Comparison of ENCODE assay signal across 19 cellular contexts in the genomic region with DNA sequence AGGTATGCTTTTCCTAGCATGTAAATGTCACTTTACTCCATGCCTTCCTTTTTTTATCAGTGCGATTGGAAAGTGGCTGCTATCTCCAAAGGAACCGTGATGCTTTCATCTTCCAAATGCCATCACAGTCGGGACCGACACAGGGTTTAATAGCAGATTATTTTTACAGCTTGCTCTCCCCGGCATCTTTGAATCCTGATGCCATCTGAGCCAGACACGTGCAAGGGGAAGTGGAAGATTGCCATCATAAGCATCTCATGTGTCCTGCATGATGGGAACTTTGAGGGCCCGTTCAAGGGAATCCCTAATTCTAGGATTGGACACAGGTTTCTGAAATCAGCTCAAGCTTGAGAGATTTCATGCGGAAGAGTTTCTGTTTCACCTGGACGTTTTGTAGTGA.
DNase-seq lines count a peak whose midpoint lies in the region; ATAC-seq lines count a peak whose summit lies in the region.
"Had no signal": no experiment of that assay in that cellular context is flagged by ENCODE, and none has a peak within 500 bp of the region (broad histone marks: within the 10 kb centered on the region; RNA-seq: fewer than 3 reads in every experiment).

No MANE protein-coding gene starts in this region.

- CTCF ChIA-PET in activated CD4-positive, alpha-beta memory T cell treated with anti-CD3 and anti-CD28 coated beads for 36 hours (lab: Charles Lee): interaction anchor here (0.5 kb wide), 1 partner anchor 293 kb away, joined by 3 read pairs; no protein-coding TSS in a partner anchor

- intact Hi-C loops in activated CD4-positive, alpha-beta memory T cell treated with anti-CD3 and anti-CD28 coated beads for 36 hours (cut with micrococcal nuclease): no loop called here

- H3K27me3 Mint-ChIP-seq in activated CD4-positive, alpha-beta memory T cell treated with anti-CD3 and anti-CD28 coated beads for 36 hours: peaks cover 44% of the 10 kb centered on the region

- H3K4me1 Mint-ChIP-seq in activated CD4-positive, alpha-beta memory T cell treated with anti-CD3 and anti-CD28 coated beads for 36 hours (ENCODE audit: low read depth): no peaks in the 10 kb centered on the region
- H3K4me1 Mint-ChIP-seq: GM23338 had no signal

- ATAC-seq in activated naive CD4-positive, alpha-beta T cell treated with anti-CD3 and anti-CD28 coated beads, Interleukin-2, amount 50 U/mL, for 72 hours: no peak
- ATAC-seq in HG03095 (IDR thresholded peaks at IDR 0.05; ENCODE audit: unreplicated experiment): no peak
- ATAC-seq: GM23338, K562 had no signal

- H3K4me3 Mint-ChIP-seq in activated CD4-positive, alpha-beta memory T cell treated with anti-CD3 and anti-CD28 coated beads for 36 hours: no peak overlapping the region
- H3K4me3 Mint-ChIP-seq: CD4-positive, alpha-beta memory T cell; GM23338 had no signal

- peaks cover 1% of the 10 kb centered on the region for H3K9me3 Mint-ChIP-seq in activated CD4-positive, alpha-beta memory T cell treated with anti-CD3 and anti-CD28 coated beads for 36 hours
- no peaks in the 10 kb centered on the region for H3K9me3 Mint-ChIP-seq in activated naive CD4-positive, alpha-beta T cell treated with anti-CD3 and anti-CD28 coated beads, Interleukin-2, amount 50 U/mL, for 72 hours
- H3K9me3 Mint-ChIP-seq: GM23338 had no signal

- H3K27ac Mint-ChIP-seq in activated CD4-positive, alpha-beta memory T cell treated with anti-CD3 and anti-CD28 coated beads for 36 hours: no peak overlapping the region
- H3K27ac Mint-ChIP-seq in activated naive CD4-positive, alpha-beta T cell treated with anti-CD3 and anti-CD28 coated beads, Interleukin-2, amount 50 U/mL, for 72 hours: no peak overlapping the region
- H3K27ac Mint-ChIP-seq: CD4-positive, alpha-beta memory T cell; GM23338 had no signal

- H3K36me3 Mint-ChIP-seq in activated CD4-positive, alpha-beta memory T cell treated with anti-CD3 and anti-CD28 coated beads for 36 hours: no peaks in the 10 kb centered on the region
- no peaks in the 10 kb centered on the region for H3K36me3 Mint-ChIP-seq in activated naive CD4-positive, alpha-beta T cell treated with anti-CD3 and anti-CD28 coated beads, Interleukin-2, amount 50 U/mL, for 72 hours
- H3K36me3 Mint-ChIP-seq: CD4-positive, alpha-beta memory T cell had no signal

- DNase-seq in DMS153 (lab: John Stamatoyannopoulos, UW) (peak; percentile 1), DMS153 treated with DMSO at 0.1 percent for 48 hours (lab: John Stamatoyannopoulos, UW; ENCODE audit: unreplicated experiment) (no peak), M059J (ENCODE audit: low read depth) (peak; percentile 18), cerebellar cortex (ENCODE audit: low spot score) (peak; percentile 55), superior temporal gyrus (ENCODE audit: extremely low spot score) (peak; percentile 19)
- DNase-seq in activated CD4-positive, alpha-beta memory T cell treated with anti-CD3 and anti-CD28 coated beads for 36 hours: no peak
- no peak for DNase-seq in activated naive CD4-positive, alpha-beta T cell treated with anti-CD3 and anti-CD28 coated beads, Interleukin-2, amount 50 U/mL, for 72 hours (ENCODE audit: low spot score in 2 of 2)
- DNase-seq: BE2C; CD4-positive, alpha-beta memory T cell; DMS79; HCEC 1CT; NCI-H1105 treated with DMSO at 0.1 percent for 48 hours; NCI-H1694 treated with DMSO at 0.1 percent for 48 hours; NCI-H510A; NCI-H748 treated with DMSO at 0.1 percent for 48 hours; RPMI8226 had no signal

- POLR2A ChIA-PET in activated CD4-positive, alpha-beta memory T cell treated with anti-CD3 and anti-CD28 coated beads for 36 hours (lab: Charles Lee): no interaction called here

Comparison
In these comparisons a context has a peak if more than half of its experiments do, and no peak if none do; other contexts are left out.
1. DNase-seq: peak in DMS153 (single experiment), M059J (single experiment), cerebellar cortex (single experiment) and superior temporal gyrus (single experiment); none in DMS153 treated with DMSO at 0.1 percent for 48 hours (single experiment), activated CD4-positive, alpha-beta memory T cell treated with anti-CD3 and anti-CD28 coated beads for 36 hours (single experiment) and activated naive CD4-positive, alpha-beta T cell treated with anti-CD3 and anti-CD28 coated beads, Interleukin-2, amount 50 U/mL, for 72 hours (0 of 2).